ENCODE assay signal across 1 cellular context in genomic region chr19:35116085-35116801, GRCh38.
TF ChIP-seq lines count a peak whose summit lies in the region.

No MANE protein-coding gene starts in this region.

TF ChIP-seq in GM23338, 12 proteins besides CTCF, POLR2A, EP300 and RAD21:
- no peak for TF ChIP-seq ZNF462 (CRISPR knock-in tag; IDR thresholded peaks at IDR 0.05)
